In genomic region chr7:105990726-105991465, GRCh38 we compare ENCODE assay signal across 19 cellular contexts. TPM values are rescaled to one million over a fixed set of nuclear protein-coding genes. Genes with fewer than 3 reads are reported as not detected.
DNase-seq lines count a peak whose midpoint lies in the region; ATAC-seq and TF ChIP-seq lines count a peak whose summit lies in the region.
"Had no signal": no experiment of that assay in that cellular context is flagged by ENCODE, and none has a peak within 500 bp of the region (broad histone marks: within the 10 kb centered on the region; RNA-seq: fewer than 3 reads in every experiment).

No MANE protein-coding gene starts in this region.

- no peaks in the 10 kb centered on the region for H4K20me1 ChIP-seq in neural cell (ENCODE audit: insufficient read depth)

- TF ChIP-seq CTCF in GM12864 (IDR thresholded peaks at IDR 0.05; ENCODE audit: low read depth, low read length, missing control alignments) (peak; percentile 4), neural cell (IDR thresholded peaks at IDR 0.05; ENCODE audit: poor library complexity, severe bottlenecking) (peak; percentile 59)

- H3F3A ChIP-seq in neural cell (ENCODE audit: insufficient read depth, low read length, poor library complexity, severe bottlenecking) = no peaks in the 10 kb centered on the region

- H3K4me1 Mint-ChIP-seq in activated T-cell treated with anti-CD3 and anti-CD28 coated beads, Interleukin-2, amount 50 U/mL, for 4 hours (ENCODE audit: low read depth) = peaks cover 8% of the 10 kb centered on the region

- H3K27ac ChIP-seq in neural cell (ENCODE audit: low read length) = no peak overlapping the region
- H3K27ac ChIP-seq: C4-2B, PC-9, prostate gland had no signal

- peaks cover 2% of the 10 kb centered on the region for H3K27me3 Mint-ChIP-seq in activated T-cell treated with anti-CD3 and anti-CD28 coated beads, Interleukin-2, amount 50 U/mL, for 4 hours (ENCODE audit: low read depth)

- no peak overlapping the region for H3K9ac ChIP-seq in neural cell (ENCODE audit: low read length)

- H3K9me2 ChIP-seq in neural cell (ENCODE audit: insufficient read depth, low read length) = no peaks in the 10 kb centered on the region

- no peak for DNase-seq in GM12864 (ENCODE audit: low read depth)
- DNase-seq in NCI-H2227 treated with DMSO at 0.1 percent for 48 hours (lab: John Stamatoyannopoulos, UW) = peak; percentile 32
- DNase-seq in ecto neural progenitor cell (ENCODE audit: low spot score) = peak; percentile 57
- no peak for DNase-seq in NCI-H82 treated with DMSO at 0.1 percent for 48 hours (lab: John Stamatoyannopoulos, UW; ENCODE audit: unreplicated experiment)
- no peak for DNase-seq in NCI-H345 (lab: John Stamatoyannopoulos, UW)
- DNase-seq in GF-D8 (lab: John Stamatoyannopoulos, UW) = no peak
- no peak for DNase-seq in activated T-cell treated with anti-CD3 and anti-CD28 coated beads, Interleukin-2, amount 50 U/mL, for 4 hours
- DNase-seq: activated CD8-positive, alpha-beta memory T cell treated with anti-CD3 and anti-CD28 coated beads for 24 hours; glutamatergic neuron; NCI-H1417; PC-9; stimulated activated CD4-positive, alpha-beta T cell treated with anti-CD3 and anti-CD28 coated beads, Interleukin-2, amount 100 ng/mL, for 48 hours; stimulated activated naive CD4-positive, alpha-beta T cell treated with Interleukin-2 at 50 U/mL for 16 hours; T-helper 2 cell had no signal

- TF ChIP-seq RAD21 in neural cell (conservative IDR thresholded peaks at IDR 0.05) = no peak

- H3K27me3 ChIP-seq in neural cell (ENCODE audit: insufficient read depth, low read depth, low read length) = no peaks in the 10 kb centered on the region
- H3K27me3 ChIP-seq: dorsolateral prefrontal cortex had no signal

- no peaks in the 10 kb centered on the region for H3K9me3 Mint-ChIP-seq in activated T-cell treated with anti-CD3 and anti-CD28 coated beads, Interleukin-2, amount 50 U/mL, for 4 hours

- H3K9me3 ChIP-seq in neural cell (ENCODE audit: low read length) = no peaks in the 10 kb centered on the region
- H3K9me3 ChIP-seq: prostate gland had no signal

- no peak for TF ChIP-seq EP300 in neural cell (conservative IDR thresholded peaks at IDR 0.05; ENCODE audit: poor library complexity, severe bottlenecking)

- ATAC-seq in activated T-cell treated with anti-CD3 and anti-CD28 coated beads, Interleukin-2, amount 50 U/mL, for 4 hours = no peak

- H2AFZ ChIP-seq in neural cell (ENCODE audit: low read depth, low read length) = peak overlapping the region; percentile 7
- H2AFZ ChIP-seq: PC-9 had no signal

- no peaks in the 10 kb centered on the region for H3K36me3 ChIP-seq in neural cell (ENCODE audit: insufficient read depth, low read length)
- H3K36me3 ChIP-seq: prostate gland had no signal

- no peaks in the 10 kb centered on the region for H3K36me3 Mint-ChIP-seq in activated T-cell treated with anti-CD3 and anti-CD28 coated beads, Interleukin-2, amount 50 U/mL, for 4 hours (ENCODE audit: insufficient read depth)

- no peaks in the 10 kb centered on the region for H3K79me2 ChIP-seq in neural cell (replicated peaks; ENCODE audit: insufficient read depth, low read length)

- H3K4me3 Mint-ChIP-seq in activated T-cell treated with anti-CD3 and anti-CD28 coated beads, Interleukin-2, amount 50 U/mL, for 4 hours = no peak overlapping the region
- H3K4me3 Mint-ChIP-seq: activated naive CD8-positive, alpha-beta T cell had no signal

- H3K4me2 ChIP-seq in neural cell (ENCODE audit: low read length) = no peak overlapping the region
- H3K4me2 ChIP-seq: PC-9 had no signal

- no peak overlapping the region for H3K4me3 ChIP-seq in GM12864 (ENCODE audit: low read depth, low read length)
- no peak overlapping the region for H3K4me3 ChIP-seq in neural cell (ENCODE audit: low read length)
- H3K4me3 ChIP-seq: dorsolateral prefrontal cortex, PC-9, prostate gland had no signal

TF ChIP-seq in neural cell, 6 proteins besides CTCF, POLR2A, EP300 and RAD21:
- TF ChIP-seq EZH2 (IDR thresholded peaks at IDR 0.05; ENCODE audit: borderline replicate concordance, insufficient read depth, low read length, poor library complexity, severe bottlenecking) (no peak), SMC3 (conservative IDR thresholded peaks at IDR 0.05; ENCODE audit: poor library complexity) (no peak), REST (IDR thresholded peaks at IDR 0.05; ENCODE audit: borderline replicate concordance) (no peak), TAF1 (IDR thresholded peaks at IDR 0.05; ENCODE audit: low read depth) (no peak), POLR2AphosphoS5 (IDR thresholded peaks at IDR 0.05) (no peak), MXI1 (conservative IDR thresholded peaks at IDR 0.05; ENCODE audit: poor library complexity, severe bottlenecking) (no peak)
TF ChIP-seq in neural cell: peak in this region for 0.

RNA-seq across cellular contexts. Expression of gene CDHR3, which starts 27.8 kb away (rescaled TPM):
- polyA plus RNA-seq in neural cell = 1.6 and 2.9 TPM in 2 replicates
- polyA minus RNA-seq in neural cell = 0.69 TPM in 1 of 2 replicates, not detected in the other
- under 1 TPM; 0.56 to 0.66 (median 0.63) TPM for total RNA-seq in activated T-cell treated with anti-CD3 and anti-CD28 coated beads, Interleukin-2, amount 50 U/mL, for 4 hours

Comparison
In these comparisons a context has a peak if more than half of its experiments do, and no peak if none do; other contexts are left out.
1. DNase-seq: peak in NCI-H2227 treated with DMSO at 0.1 percent for 48 hours (single experiment) and ecto neural progenitor cell (single experiment); none in GM12864 (single experiment), NCI-H82 treated with DMSO at 0.1 percent for 48 hours (single experiment), NCI-H345 (single experiment), GF-D8 (single experiment) and activated T-cell treated with anti-CD3 and anti-CD28 coated beads, Interleukin-2, amount 50 U/mL, for 4 hours (single experiment).